Comparison of ENCODE assay signal across 27 cellular contexts in the genomic region with DNA sequence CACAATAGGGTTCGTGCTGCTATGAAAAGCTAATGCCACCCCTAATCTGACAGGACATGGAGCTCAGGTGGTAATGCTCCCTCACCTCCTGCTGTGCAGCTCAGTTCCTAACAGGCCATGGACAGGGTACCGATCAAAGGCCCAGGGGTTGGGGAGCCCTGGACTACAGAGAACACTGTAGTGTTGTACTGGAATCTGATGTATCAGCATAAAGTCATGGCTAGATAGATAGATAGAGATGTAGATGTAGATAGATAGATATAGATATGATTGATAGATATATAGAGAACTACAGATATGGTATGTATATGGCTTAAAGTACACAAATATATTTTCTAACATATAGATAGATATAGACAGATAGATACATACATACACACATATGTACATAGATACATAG.
"Had no signal": no experiment of that assay in that cellular context is flagged by ENCODE, and none has a peak within 500 bp of the region (broad histone marks: within the 10 kb centered on the region; RNA-seq: fewer than 3 reads in every experiment).

No MANE protein-coding gene starts in this region.

- H3K27ac ChIP-seq: stomach, suprapubic skin, testis, thoracic aorta, thyroid gland, tibial artery, tibial nerve, transverse colon, upper lobe of left lung, upper lobe of right lung, uterus, vagina had no signal

- H3K9me3 ChIP-seq: stomach, suprapubic skin, testis, thoracic aorta, thyroid gland, tibial artery, tibial nerve, transverse colon, upper lobe of left lung, upper lobe of right lung, uterus, vagina had no signal

- H3K4me1 ChIP-seq: stomach, suprapubic skin, testis, transverse colon, upper lobe of left lung, upper lobe of right lung, uterus, vagina had no signal

- FAIRE-seq: urothelium cell line had no signal

- H3K4me3 ChIP-seq: stomach, suprapubic skin, testis, thoracic aorta, thyroid gland, tibial artery, tibial nerve, transverse colon, upper lobe of left lung, upper lobe of right lung, uterus, vagina had no signal

- H3K27me3 ChIP-seq: stomach, suprapubic skin, testis, thyroid gland, tibial artery, tibial nerve, transverse colon, upper lobe of left lung, upper lobe of right lung, uterus, vagina had no signal

- H3K36me3 ChIP-seq: stomach, suprapubic skin, thoracic aorta, thyroid gland, tibial artery, tibial nerve, transverse colon, upper lobe of left lung, upper lobe of right lung, uterus, vagina had no signal

- ATAC-seq: stimulated activated effector memory CD8-positive, alpha-beta T cell treated with anti-CD3 and anti-CD28 coated beads, Interleukin-12 subunit alpha, Interleukin-12 subunit beta, amount 100 ng/mL, for 72 hours; stimulated activated memory B cell treated with anti-CD40 and anti-IgM and Interleukin-4, amounts not matched to agents 10 μg/mL and 1 μg/mL and 100 μg/mL, for 72 hours; stimulated activated naive B cell treated with anti-CD40 and anti-IgM and Interleukin-4, amounts not matched to agents 10 μg/mL and 1 μg/mL and 100 μg/mL, for 72 hours; stimulated activated naive CD8-positive, alpha-beta T cell treated with anti-CD3 and anti-CD28 coated beads, Interleukin-15, amount 100 ng/mL, for 72 hours; stimulated activated naive CD8-positive, alpha-beta T cell treated with anti-CD3 and anti-CD28 coated beads, Interleukin-15, Interleukin-2, amounts not matched to agents 100 U/mL and 50 U/mL, for 24 hours; upper lobe of right lung had no signal

- DNase-seq: stimulated activated CD4-positive, alpha-beta T cell treated with anti-CD3 and anti-CD28 coated beads, Interleukin-2, amount 100 ng/mL, for 48 hours; stimulated activated CD4-positive, alpha-beta T cell treated with anti-CD3 and anti-CD28 coated beads, Interleukin-4, amount 100 ng/mL, for 1 hour; stimulated activated CD4-positive, alpha-beta T cell treated with anti-CD3 and anti-CD28 coated beads, Interleukin-4, amount 100 ng/mL, for 24 hours; stimulated activated CD4-positive, alpha-beta T cell treated with anti-CD3 and anti-CD28 coated beads, Interleukin-4, amount 100 ng/mL, for 4 hours; stimulated activated CD8-positive, alpha-beta memory T cell treated with anti-CD3 and anti-CD28 coated beads, Interleukin-4, amount 100 ng/mL, for 48 hours; stimulated activated naive B cell treated with anti-CD40 and anti-IgM and Interleukin-4, amounts not matched to agents 10 μg/mL and 1 μg/mL and 100 μg/mL, for 72 hours; stimulated activated naive CD4-positive, alpha-beta T cell; stimulated activated naive CD4-positive, alpha-beta T cell treated with Interleukin-2 at 50 U/mL for 16 hours; stimulated activated naive CD8-positive, alpha-beta T cell treated with anti-CD3 and anti-CD28 coated beads, Interleukin-15, amount 100 ng/mL, for 72 hours; stimulated activated naive CD8-positive, alpha-beta T cell treated with anti-CD3 and anti-CD28 coated beads, Interleukin-15, Interleukin-2, amounts not matched to agents 100 U/mL and 50 U/mL, for 24 hours; stomach; substantia nigra; testis; thyroid gland; tibial artery; transverse colon; trophoblast cell; upper lobe of left lung; upper lobe of right lung; uterus had no signal
